Comparison of ENCODE assay signal across 1 cellular context in the genomic region with DNA sequence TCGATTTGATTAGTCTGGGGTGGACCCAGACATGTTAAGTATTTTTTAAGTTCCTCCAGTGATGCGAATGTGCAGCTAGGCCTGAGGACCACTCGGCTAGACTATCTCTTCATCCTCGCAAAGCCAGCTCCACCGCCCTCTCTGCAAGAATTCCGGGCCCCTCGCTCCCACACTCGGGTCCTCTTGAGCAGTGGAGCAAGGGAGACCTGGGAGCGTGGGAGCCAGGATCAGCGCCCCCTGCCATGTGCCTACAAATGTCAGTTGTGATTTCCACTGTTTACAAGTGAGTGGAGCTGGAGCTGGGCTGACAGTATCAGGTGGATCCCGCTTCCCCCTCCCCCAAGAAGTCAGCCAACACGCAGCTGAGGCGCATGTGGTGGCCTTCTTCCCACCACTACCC.
TF ChIP-seq lines count a peak whose summit lies in the region.

No MANE protein-coding gene starts in this region.

TF ChIP-seq in SK-N-SH treated with all-trans-retinoic acid at 6 μM for 48 hours, 23 proteins besides CTCF, POLR2A, EP300 and RAD21 (continued from another document):
- TF ChIP-seq, protein P1, sequence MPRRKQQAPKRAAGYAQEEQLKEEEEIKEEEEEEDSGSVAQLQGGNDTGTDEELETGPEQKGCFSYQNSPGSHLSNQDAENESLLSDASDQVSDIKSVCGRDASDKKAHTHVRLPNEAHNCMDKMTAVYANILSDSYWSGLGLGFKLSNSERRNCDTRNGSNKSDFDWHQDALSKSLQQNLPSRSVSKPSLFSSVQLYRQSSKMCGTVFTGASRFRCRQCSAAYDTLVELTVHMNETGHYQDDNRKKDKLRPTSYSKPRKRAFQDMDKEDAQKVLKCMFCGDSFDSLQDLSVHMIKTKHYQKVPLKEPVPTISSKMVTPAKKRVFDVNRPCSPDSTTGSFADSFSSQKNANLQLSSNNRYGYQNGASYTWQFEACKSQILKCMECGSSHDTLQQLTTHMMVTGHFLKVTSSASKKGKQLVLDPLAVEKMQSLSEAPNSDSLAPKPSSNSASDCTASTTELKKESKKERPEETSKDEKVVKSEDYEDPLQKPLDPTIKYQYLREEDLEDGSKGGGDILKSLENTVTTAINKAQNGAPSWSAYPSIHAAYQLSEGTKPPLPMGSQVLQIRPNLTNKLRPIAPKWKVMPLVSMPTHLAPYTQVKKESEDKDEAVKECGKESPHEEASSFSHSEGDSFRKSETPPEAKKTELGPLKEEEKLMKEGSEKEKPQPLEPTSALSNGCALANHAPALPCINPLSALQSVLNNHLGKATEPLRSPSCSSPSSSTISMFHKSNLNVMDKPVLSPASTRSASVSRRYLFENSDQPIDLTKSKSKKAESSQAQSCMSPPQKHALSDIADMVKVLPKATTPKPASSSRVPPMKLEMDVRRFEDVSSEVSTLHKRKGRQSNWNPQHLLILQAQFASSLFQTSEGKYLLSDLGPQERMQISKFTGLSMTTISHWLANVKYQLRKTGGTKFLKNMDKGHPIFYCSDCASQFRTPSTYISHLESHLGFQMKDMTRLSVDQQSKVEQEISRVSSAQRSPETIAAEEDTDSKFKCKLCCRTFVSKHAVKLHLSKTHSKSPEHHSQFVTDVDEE (CRISPR knock-in tag; IDR thresholded peaks at IDR 0.05): no peak
- no peak for TF ChIP-seq CSDC2 (CRISPR knock-in tag; IDR thresholded peaks at IDR 0.05)
